9 cellular contexts compared by ENCODE assay signal in the genomic region with DNA sequence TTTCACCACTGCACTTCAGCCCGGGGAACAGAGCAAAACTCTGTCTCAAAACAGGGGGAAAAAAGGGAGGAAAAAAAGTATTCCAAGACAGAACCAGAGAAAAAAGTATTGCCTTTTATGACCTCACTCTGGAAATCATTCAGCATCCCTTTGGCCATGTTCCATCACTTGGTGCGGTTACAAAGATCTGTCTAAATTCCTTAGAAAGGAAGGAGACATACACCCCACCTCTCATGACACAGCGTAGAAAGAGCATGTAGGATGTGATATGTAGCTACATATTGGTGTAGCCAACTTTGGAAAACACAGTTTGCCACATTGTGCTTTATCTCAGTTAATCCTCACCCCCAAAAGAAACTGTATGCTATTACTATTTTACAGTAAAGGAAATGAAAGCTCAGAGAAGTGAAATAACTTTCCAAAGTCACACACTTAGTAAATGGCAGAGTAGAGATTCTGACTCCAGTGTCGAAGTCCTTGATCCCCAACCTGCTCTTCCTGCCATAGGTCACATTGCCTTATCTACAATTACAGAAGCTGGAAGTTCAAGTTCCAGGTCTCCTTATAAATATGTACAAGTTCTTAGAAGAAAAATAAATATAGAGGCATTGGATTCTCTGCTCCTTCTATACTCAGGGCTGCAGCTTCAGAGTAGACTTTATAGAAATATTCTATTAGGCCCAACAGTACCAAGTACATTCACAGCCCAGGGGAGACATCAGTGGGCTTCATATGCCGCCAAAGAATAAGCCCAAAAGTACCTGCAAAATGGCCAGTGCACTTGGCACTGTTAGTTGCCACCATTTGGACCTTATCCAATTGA.
DNase-seq lines count a peak whose midpoint lies in the region; ATAC-seq and TF ChIP-seq lines count a peak whose summit lies in the region.
"Had no signal": no experiment of that assay in that cellular context is flagged by ENCODE, and none has a peak within 500 bp of the region (broad histone marks: within the 10 kb centered on the region; RNA-seq: fewer than 3 reads in every experiment).

No MANE protein-coding gene starts in this region.

- DNase-seq in PC-3 (no peak), spleen (no peak), amniotic stem cell (lab: John Stamatoyannopoulos, UW) (no peak)
- DNase-seq in stimulated activated naive CD4-positive, alpha-beta T cell treated with Interleukin-2 at 50 U/mL for 16 hours (lab: John Stamatoyannopoulos, UW) = no peak

- H3K9me2 ChIP-seq in PC-3 (replicated peaks; ENCODE audit: low read length) = no peaks in the 10 kb centered on the region

- CTCF ChIA-PET in PC-3 (lab: Charles Lee) = no interaction called here

- H3K4me3 ChIP-seq in PC-3 (ENCODE audit: low read length) (no peak overlapping the region), gastroesophageal sphincter (no peak overlapping the region), spleen (no peak overlapping the region)

- H3K27ac ChIP-seq in PC-3 (ENCODE audit: low read length) (no peak overlapping the region), gastroesophageal sphincter (peak overlapping the region in 3 of 4 donors; percentile 60 to 70 (median 63)), spleen (peak overlapping the region in 7 of 8 donors; percentile 56 to 80 (median 65))

- H3K9ac ChIP-seq in PC-3 (ENCODE audit: low read length) = no peak overlapping the region

- POLR2A ChIA-PET in PC-3 (lab: Charles Lee; ENCODE audit: unreplicated experiment) = no interaction called here

- TF ChIP-seq EP300 in gastroesophageal sphincter (IDR thresholded peaks at IDR 0.05) = no peak

- H3K4me1 ChIP-seq in PC-3 (ENCODE audit: insufficient read depth, low read length) = no peaks in the 10 kb centered on the region
- H3K4me1 ChIP-seq in gastroesophageal sphincter = peaks cover 5 to 17% (median 6%) of the 10 kb centered on the region in 3 donors
- H3K4me1 ChIP-seq in spleen = peaks cover 0 to 24% (median 13%) of the 10 kb centered on the region in 6 donors

- 46 to 67% methylated on average over 4 to 5 of the region's 5 CpGs for WGBS in gastroesophageal sphincter (ENCODE audit: low coverage in 1 of 2), 2 donors
- 57 to 68% (median 66%) methylated on average over 5 of the region's 5 CpGs for whole genome bisulfite sequencing in spleen, 5 donors

- H3K27me3 ChIP-seq in PC-3 (ENCODE audit: low read length) (no peaks in the 10 kb centered on the region), gastroesophageal sphincter (no peaks in the 10 kb centered on the region), spleen (replicated peaks in 1 of 7) (no peaks in the 10 kb centered on the region)

- ATAC-seq in GM21390 (IDR thresholded peaks at IDR 0.05; ENCODE audit: unreplicated experiment) = peak; percentile 10
- peak; percentile 9; the same call in 1 of the 2 replicates for ATAC-seq in PC-3
- no peak for ATAC-seq in gastroesophageal sphincter
- ATAC-seq in HG03342 (IDR thresholded peaks at IDR 0.05; ENCODE audit: unreplicated experiment) = no peak
- no peak for ATAC-seq in HG03135 (IDR thresholded peaks at IDR 0.05; ENCODE audit: unreplicated experiment)

- no peak overlapping the region for H3K4me2 ChIP-seq in PC-3 (ENCODE audit: low read length)

- no peaks in the 10 kb centered on the region for H3K36me3 ChIP-seq in PC-3 (ENCODE audit: low read depth, low read length)
- H3K36me3 ChIP-seq in gastroesophageal sphincter = no peaks in the 10 kb centered on the region
- H3K36me3 ChIP-seq in spleen = no peaks in the 10 kb centered on the region

- H3K79me2 ChIP-seq in PC-3 (ENCODE audit: low read length) = no peaks in the 10 kb centered on the region

- TF ChIP-seq CTCF in PC-3 (conservative IDR thresholded peaks at IDR 0.05; ENCODE audit: low read depth, low read length) (no peak), gastroesophageal sphincter (IDR thresholded peaks at IDR 0.05) (no peak), spleen (IDR thresholded peaks at IDR 0.05 in 8 of 11, conservative IDR thresholded peaks at IDR 0.05 in 3 of 11) (no peak)

- BruUV-seq in PC-3 (replicated peaks; lab: Mats Ljungman, UMichigan) = no TSS peak

- H3K9me3 ChIP-seq in PC-3 (ENCODE audit: low read length) (no peaks in the 10 kb centered on the region), gastroesophageal sphincter (no peaks in the 10 kb centered on the region), spleen (no peaks in the 10 kb centered on the region)
- H3K9me3 ChIP-seq: Caco-2 had no signal

- intact Hi-C loops in PC-3 (cut with micrococcal nuclease) (loop anchor here (1.0 to 5.0 kb wide), 6 partner anchors 59 to 566 kb away; no protein-coding TSS in a partner anchor), spleen (cut with DNase I; ENCODE audit: low total_unique reads) (no loop called here)

- H4K20me1 ChIP-seq in PC-3 (ENCODE audit: low read length) = no peaks in the 10 kb centered on the region

- peak overlapping the region; percentile 78; the same call in 1 of the 2 replicates for H2AFZ ChIP-seq in PC-3 (ENCODE audit: low read length)

- no peak for TF ChIP-seq POLR2A in gastroesophageal sphincter (IDR thresholded peaks at IDR 0.05)
- no peak for TF ChIP-seq POLR2A in spleen (IDR thresholded peaks at IDR 0.05)

- H3F3A ChIP-seq in PC-3 (ENCODE audit: low read length, unreplicated experiment) = no peaks in the 10 kb centered on the region

Comparison
In these comparisons a context has a peak if more than half of its experiments do, and no peak if none do; other contexts are left out.
1. ATAC-seq: peak in GM21390 (single experiment) and PC-3 (single experiment); none in gastroesophageal sphincter (single experiment), HG03342 (single experiment) and HG03135 (single experiment).